Comparison of ENCODE assay signal across 8 cellular contexts in the genomic region with DNA sequence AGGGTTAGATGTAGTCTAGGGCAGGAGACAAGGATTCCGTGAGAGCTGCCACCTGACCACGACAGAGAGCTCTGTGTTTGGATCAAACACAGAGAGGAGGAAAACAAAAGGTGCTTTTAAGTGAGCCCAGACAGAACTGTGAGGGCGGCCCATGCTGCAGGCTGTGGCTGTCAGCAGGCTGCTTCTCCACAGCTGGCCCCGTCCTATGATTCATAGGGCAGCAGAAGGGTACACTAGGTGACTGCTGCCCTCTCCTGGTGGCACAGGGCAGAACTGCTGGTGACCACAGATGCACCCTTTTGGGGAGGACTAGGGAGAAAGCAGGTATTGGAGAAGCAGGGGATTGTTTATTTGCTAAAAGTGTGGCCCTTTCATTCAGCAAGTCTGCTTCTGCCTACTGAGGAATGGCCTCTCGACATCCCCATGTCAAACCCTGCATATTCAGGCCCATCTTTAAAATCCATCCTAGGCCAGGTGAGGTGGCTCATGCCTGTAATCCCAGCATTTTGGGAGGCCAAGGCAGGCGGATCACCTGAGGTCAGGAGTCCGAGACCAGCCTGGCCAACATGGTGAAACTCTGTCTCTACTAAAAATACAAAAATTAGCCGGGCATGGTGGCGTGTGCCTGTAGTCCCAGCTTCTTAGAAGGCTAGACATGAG.
DNase-seq lines count a peak whose midpoint lies in the region; FAIRE-seq and TF ChIP-seq lines count a peak whose summit lies in the region.
"Not testable (repeated sequence)": the region's sequence is repeated elsewhere in the genome, so short reads cannot be mapped to it uniquely, and the experiment has no call there.

No MANE protein-coding gene starts in this region.

- FAIRE-seq in urothelium cell line (lab: Jason Lieb, UNC) = not testable (repeated sequence)

- 69% methylated on average over 9 of the region's 9 CpGs for WGBS in liver

- H3K9me3 ChIP-seq in liver (ENCODE audit: control insufficient read depth in 4 of 4, low read length in 3 of 4) = not testable (repeated sequence)

- H3K9ac ChIP-seq in liver (ENCODE audit: low read depth in 1 of 2, low read length in 2 of 2) = not testable (repeated sequence)

- H3K27me3 ChIP-seq in liver (ENCODE audit: control insufficient read depth in 4 of 4, insufficient read depth in 4 of 4, low read length in 3 of 4) = not testable (repeated sequence)

- not testable (repeated sequence) for H3K27ac ChIP-seq in epithelial cell of prostate; liver (ENCODE audit: low read depth in 1 of 2, low read length in 2 of 2)

- TF ChIP-seq CTCF in GM12874 (IDR thresholded peaks at IDR 0.05; ENCODE audit: insufficient read depth, low read depth, low read length) (peak; percentile 65), liver (IDR thresholded peaks at IDR 0.05; ENCODE audit: low read depth, low read length, missing input control) (peak; percentile 63)

- H3K4me3 ChIP-seq in liver (ENCODE audit: low read depth in 1 of 3, low read length in 3 of 3) = not testable (repeated sequence)

- DNase-seq in NCI-H2029 (lab: John Stamatoyannopoulos, UW) (peak; percentile 23), T-helper 2 cell (peak; percentile 26 to 62 (median 49)), activated gamma-delta T cell treated with Interleukin-2 at 50 U/mL for 16 hours (peak; percentile 64), epithelial cell of prostate (ENCODE audit: low read depth, low spot score) (peak; percentile 22), urothelium cell line (ENCODE audit: low spot score) (peak; percentile 49)
- DNase-seq in stimulated activated CD4-positive, alpha-beta T cell treated with anti-CD3 and anti-CD28 coated beads, Interleukin-12 subunit alpha, Interleukin-12 subunit beta, amount 100 ng/mL, for 4 hours = peak; percentile 70

- peak; percentile 73 to 80 for TF ChIP-seq RAD21 in liver (IDR thresholded peaks at IDR 0.05)

- H3K36me3 ChIP-seq in liver (ENCODE audit: control insufficient read depth in 4 of 4, insufficient read depth in 3 of 4, low read depth in 1 of 4, low read length in 3 of 4) = peaks cover 0 to 14% (median 5%) of the 10 kb centered on the region in 4 donors

- H3K4me1 ChIP-seq in liver (ENCODE audit: control insufficient read depth in 4 of 4, insufficient read depth in 4 of 4, low read length in 3 of 4) = not testable (repeated sequence)

TF ChIP-seq in liver, 16 proteins besides CTCF, POLR2A, EP300 and RAD21:
- peak in 1 of 2 donors; percentile 54 for TF ChIP-seq JUND (IDR thresholded peaks at IDR 0.05)
- TF ChIP-seq RXRA (IDR thresholded peaks at IDR 0.05) = peak in 1 of 2 donors; percentile 18
